In the genomic region with DNA sequence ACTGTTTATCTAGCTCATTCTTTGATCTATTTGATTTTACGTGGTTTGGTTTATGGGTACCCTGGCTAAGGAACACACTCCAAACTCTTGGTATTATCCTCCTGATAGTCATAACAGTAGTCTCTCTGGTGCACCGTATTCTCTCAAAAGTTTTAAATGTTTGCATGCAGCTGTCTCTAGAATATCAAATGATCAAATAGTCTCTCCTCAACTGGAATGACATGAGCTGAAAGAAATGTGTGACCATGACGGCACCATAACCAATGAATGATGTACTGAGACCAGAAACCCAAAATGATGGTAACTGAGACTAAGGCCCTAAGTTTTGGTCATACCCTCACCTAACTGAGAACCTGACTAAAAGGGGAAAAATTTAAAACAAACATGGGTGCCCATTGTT, we compare ENCODE assay signal across 17 cellular contexts.
DNase-seq lines count a peak whose midpoint lies in the region; ATAC-seq, FAIRE-seq and TF ChIP-seq lines count a peak whose summit lies in the region.
"Had no signal": no experiment of that assay in that cellular context is flagged by ENCODE, and none has a peak within 500 bp of the region (broad histone marks: within the 10 kb centered on the region; RNA-seq: fewer than 3 reads in every experiment).

No MANE protein-coding gene starts in this region.

- no peak for ATAC-seq in T-helper 17 cell
- ATAC-seq: CD8-positive, alpha-beta T cell had no signal

- H3K27ac ChIP-seq in keratinocyte (ENCODE audit: control insufficient read depth, insufficient read depth, low read length) = no peak overlapping the region
- no peak overlapping the region for H3K27ac ChIP-seq in smooth muscle cell (ENCODE audit: low read depth)

- FAIRE-seq in keratinocyte (lab: Jason Lieb, UNC) = peak; percentile 34
- FAIRE-seq: G401.6, GM12892, H54 had no signal

- H3K9ac ChIP-seq in keratinocyte (ENCODE audit: control insufficient read depth, extremely low read depth, insufficient read depth, low read length) (no peak overlapping the region), smooth muscle cell (ENCODE audit: low read depth) (no peak overlapping the region)

- 51% methylated on average over 3 of the region's 3 CpGs for WGBS in smooth muscle cell (ENCODE audit: low lambda C conversion rate)

- H3K36me3 ChIP-seq in keratinocyte (ENCODE audit: control insufficient read depth in 2 of 2, extremely low read depth in 1 of 2, insufficient read depth in 2 of 2, low read length in 2 of 2) (no peaks in the 10 kb centered on the region), smooth muscle cell (ENCODE audit: low read depth) (no peaks in the 10 kb centered on the region)
- H3K36me3 ChIP-seq: HAP-1 had no signal

- TF ChIP-seq CTCF in keratinocyte (optimal IDR thresholded peaks at IDR 0.05 in 1 of 3, IDR thresholded peaks at IDR 0.05 in 1 of 3, conservative IDR thresholded peaks at IDR 0.05 in 1 of 3; ENCODE audit: extremely low read depth in 1 of 3, insufficient read depth in 2 of 3, low read length in 3 of 3) (no peak), nephron (IDR thresholded peaks at IDR 0.05; ENCODE audit: unreplicated experiment in 3 of 3) (no peak), smooth muscle cell (IDR thresholded peaks at IDR 0.05; ENCODE audit: borderline replicate concordance, insufficient read depth, poor library complexity, severe bottlenecking) (no peak)

- H3K4me2 ChIP-seq in keratinocyte (ENCODE audit: control insufficient read depth, extremely low read depth, insufficient read depth, low read depth, low read length) (no peak overlapping the region), smooth muscle cell (no peak overlapping the region)

- no peak overlapping the region for H2AFZ ChIP-seq in keratinocyte (ENCODE audit: control insufficient read depth, low read length)
- H2AFZ ChIP-seq in smooth muscle cell (ENCODE audit: low read depth) = peak overlapping the region; percentile 72

- H3K4me1 ChIP-seq in keratinocyte (ENCODE audit: control insufficient read depth, extremely low read depth, insufficient read depth, low read length) (no peaks in the 10 kb centered on the region), smooth muscle cell (ENCODE audit: low read depth) (no peaks in the 10 kb centered on the region)
- H3K4me1 ChIP-seq: Caco-2, HAP-1 had no signal

- no peaks in the 10 kb centered on the region for H3K9me3 ChIP-seq in keratinocyte (ENCODE audit: control insufficient read depth, low read depth, low read length)
- H3K9me3 ChIP-seq in smooth muscle cell (replicated peaks; ENCODE audit: low read depth) = no peaks in the 10 kb centered on the region
- H3K9me3 ChIP-seq in T-helper 17 cell (ENCODE audit: control insufficient read depth, low read length, poor library complexity, severe bottlenecking) = no peaks in the 10 kb centered on the region
- H3K9me3 ChIP-seq: Caco-2, HAP-1 had no signal

- no peaks in the 10 kb centered on the region for H3K9me1 ChIP-seq in keratinocyte (ENCODE audit: control insufficient read depth, extremely low read depth, insufficient read depth, low read length)

- H3K36me3 Mint-ChIP-seq in nephron (ENCODE audit: low read depth) (no peaks in the 10 kb centered on the region), T-helper 17 cell (ENCODE audit: low read depth) (no peaks in the 10 kb centered on the region)
- H3K36me3 Mint-ChIP-seq: CD8-positive, alpha-beta T cell had no signal

- peaks cover 8% of the 10 kb centered on the region for H3K9me3 Mint-ChIP-seq in nephron
- H3K9me3 Mint-ChIP-seq: HFFc6 had no signal

- DNase-seq in keratinocyte (ENCODE audit: low read depth, low spot score) (no peak), smooth muscle cell (lab: John Stamatoyannopoulos, UW; ENCODE audit: unreplicated experiment) (no peak), RKO (ENCODE audit: low spot score) (no peak), iPS-NIHi11 (ENCODE audit: low spot score) (no peak), T-helper 17 cell (no peak)
- DNase-seq: C1 segment of cervical spinal cord; Caco-2; CD8-positive, alpha-beta T cell; DMS153; DND-41; GOT3; HFFc6 had no signal

- H3K27ac Mint-ChIP-seq in nephron = peak overlapping the region in 2 of 3 experiments; percentile 45 to 63
- H3K27ac Mint-ChIP-seq in T-helper 17 cell = no peak overlapping the region
- H3K27ac Mint-ChIP-seq: CD8-positive, alpha-beta T cell; HFFc6 had no signal

- no peaks in the 10 kb centered on the region for H3K27me3 ChIP-seq in keratinocyte (ENCODE audit: control insufficient read depth, extremely low read depth, insufficient read depth, low read length)
- H3K27me3 ChIP-seq in smooth muscle cell (ENCODE audit: low read depth) = no peaks in the 10 kb centered on the region

- H3K4me3 Mint-ChIP-seq in nephron = no peak overlapping the region
- no peak overlapping the region for H3K4me3 Mint-ChIP-seq in T-helper 17 cell
- H3K4me3 Mint-ChIP-seq: CD8-positive, alpha-beta T cell; HFFc6 had no signal

- no peaks in the 10 kb centered on the region for H3F3A ChIP-seq in smooth muscle cell (ENCODE audit: low read depth)

- dilution Hi-C loops in keratinocyte (cut with MboI; ENCODE audit: extremely low pct_ligation_motif_present, low sequenced_read_pairs) = no loop called here

- H3K4me3 ChIP-seq in keratinocyte (ENCODE audit: control insufficient read depth in 2 of 3, extremely low read depth in 1 of 3, insufficient read depth in 2 of 3, low read depth in 1 of 3, low read length in 3 of 3) (no peak overlapping the region), smooth muscle cell (no peak overlapping the region)
- H3K4me3 ChIP-seq: HAP-1 had no signal

- H3K79me2 ChIP-seq in keratinocyte (ENCODE audit: control insufficient read depth, insufficient read depth, low read length) = no peaks in the 10 kb centered on the region
- no peaks in the 10 kb centered on the region for H3K79me2 ChIP-seq in smooth muscle cell (ENCODE audit: low read depth)

- H3K4me1 Mint-ChIP-seq in nephron = no peaks in the 10 kb centered on the region
- H3K4me1 Mint-ChIP-seq in T-helper 17 cell = no peaks in the 10 kb centered on the region

- H3K27me3 Mint-ChIP-seq in nephron (ENCODE audit: low read depth) (no peaks in the 10 kb centered on the region), T-helper 17 cell (no peaks in the 10 kb centered on the region)

- no peaks in the 10 kb centered on the region for H4K20me1 ChIP-seq in keratinocyte (ENCODE audit: control insufficient read depth, extremely low read depth, insufficient read depth, low read length)
- no peaks in the 10 kb centered on the region for H4K20me1 ChIP-seq in smooth muscle cell (ENCODE audit: low read depth)
